10 cellular contexts compared by ENCODE assay signal in the genomic region with DNA sequence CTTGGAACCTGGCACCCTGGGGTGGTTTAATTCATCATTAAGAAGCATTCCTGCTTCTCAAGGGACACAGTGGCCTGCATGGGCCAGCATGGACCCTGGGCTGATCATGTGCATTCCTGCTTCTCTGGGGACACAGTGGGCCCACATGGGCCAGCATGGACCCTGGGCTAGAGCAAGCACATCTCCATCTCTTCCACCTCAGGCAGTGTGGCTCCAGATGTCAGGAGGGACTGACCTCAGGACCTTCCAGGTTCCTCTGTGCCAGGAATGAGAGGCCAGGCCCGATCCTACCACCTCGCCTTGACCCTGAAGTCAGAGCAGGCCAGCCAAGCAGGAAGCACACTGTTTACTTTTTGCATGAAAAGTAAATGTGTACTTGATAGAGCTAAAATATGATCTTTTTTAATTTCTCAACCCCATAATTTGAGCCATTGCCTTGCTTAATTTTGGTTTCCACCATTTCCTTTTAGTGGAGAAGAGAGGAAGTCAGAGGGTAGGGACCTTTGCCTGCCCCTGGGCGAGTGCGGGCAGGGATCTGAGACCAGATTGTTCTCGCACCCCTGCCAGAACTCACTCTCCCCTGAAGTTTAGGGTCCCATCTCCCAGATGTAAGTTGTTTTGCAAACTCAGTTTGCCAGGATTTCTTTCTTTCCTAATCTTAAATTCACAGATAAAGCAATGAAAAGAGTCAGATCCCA. TPM values are rescaled to one million over a fixed set of nuclear protein-coding genes. Genes with fewer than 3 reads are reported as not detected.
DNase-seq lines count a peak whose midpoint lies in the region; ATAC-seq, FAIRE-seq and TF ChIP-seq lines count a peak whose summit lies in the region.
"Had no signal": no experiment of that assay in that cellular context is flagged by ENCODE, and none has a peak within 500 bp of the region (broad histone marks: within the 10 kb centered on the region; RNA-seq: fewer than 3 reads in every experiment).

No MANE protein-coding gene starts in this region.

- peak overlapping the region; percentile 73 to 92 (median 81) for H3K4me2 ChIP-seq in BLaER1 treated with 17β-estradiol and CSF1 and Interleukin-3, amounts not matched to agents 10 nM and 100 nM

- ATAC-seq in HG02852 (IDR thresholded peaks at IDR 0.05; ENCODE audit: unreplicated experiment) = no peak

- peak overlapping the region in 9 of 11 experiments; percentile 52 to 88 (median 79); a peak in 18 of 22 replicates for H3K27ac ChIP-seq in BLaER1 treated with 17β-estradiol and CSF1 and Interleukin-3, amounts not matched to agents 10 nM and 100 nM
- H3K27ac ChIP-seq in kidney (ENCODE audit: low read depth in 2 of 2, low read length in 2 of 2) (no peak overlapping the region), colonic mucosa (no peak overlapping the region)
- H3K27ac ChIP-seq: SJSA1 had no signal

- no peaks in the 10 kb centered on the region for H3K27me3 ChIP-seq in BLaER1 treated with 17β-estradiol and CSF1 and Interleukin-3, amounts not matched to agents 10 nM and 100 nM
- no peaks in the 10 kb centered on the region for H3K27me3 ChIP-seq in bronchial epithelial cell (ENCODE audit: control insufficient read depth, insufficient read depth, low read length)
- no peaks in the 10 kb centered on the region for H3K27me3 ChIP-seq in colonic mucosa
- H3K27me3 ChIP-seq: esophagus squamous epithelium, SJSA1 had no signal

- H3K4me3 Mint-ChIP-seq in IgD-negative memory B cell (no peak overlapping the region), nephron progenitor cell (no peak overlapping the region)

- no peak for DNase-seq in bronchial epithelial cell (ENCODE audit: low read depth)
- no peak for DNase-seq in nephron progenitor cell
- DNase-seq in GM12891 (ENCODE audit: insufficient read length, low spot score) = no peak
- DNase-seq in kidney = no peak
- no peak for DNase-seq in colonic mucosa
- DNase-seq: esophagus squamous epithelium had no signal

- H3K4me3 ChIP-seq in BLaER1 treated with 17β-estradiol and CSF1 and Interleukin-3, amounts not matched to agents 10 nM and 100 nM = peak overlapping the region in 2 of 10 experiments; percentile 1 to 18; a peak in 2 of 20 replicates
- no peak overlapping the region for H3K4me3 ChIP-seq in bronchial epithelial cell (ENCODE audit: low read depth, low read length)
- H3K4me3 ChIP-seq in kidney (ENCODE audit: low read length in 2 of 2) = no peak overlapping the region
- no peak overlapping the region for H3K4me3 ChIP-seq in colonic mucosa
- H3K4me3 ChIP-seq: esophagus squamous epithelium, SJSA1 had no signal

- H3K27ac Mint-ChIP-seq in IgD-negative memory B cell (peak overlapping the region in 2 of 3 donors; percentile 20 to 65), nephron progenitor cell (peak overlapping the region; percentile 64)

- H3K9me3 Mint-ChIP-seq in IgD-negative memory B cell (no peaks in the 10 kb centered on the region), nephron progenitor cell (no peaks in the 10 kb centered on the region)

- H3K9ac ChIP-seq in BLaER1 treated with 17β-estradiol and CSF1 and Interleukin-3, amounts not matched to agents 10 nM and 100 nM = peak overlapping the region in 10 of 11 experiments; percentile 16 to 81 (median 67); a peak in 19 of 22 replicates
- H3K9ac ChIP-seq in kidney (ENCODE audit: low read length in 2 of 2) = no peak overlapping the region
- H3K9ac ChIP-seq in colonic mucosa (ENCODE audit: low read depth in 2 of 2, low read length in 2 of 2) = peak overlapping the region in 1 of 2 donors; percentile 24

- peaks cover 81 to 100% (median 92%) of the 10 kb centered on the region in 10 experiments for H3K4me1 ChIP-seq in BLaER1 treated with 17β-estradiol and CSF1 and Interleukin-3, amounts not matched to agents 10 nM and 100 nM
- H3K4me1 ChIP-seq in kidney (ENCODE audit: control insufficient read depth in 1 of 2, insufficient read depth in 1 of 2, low read depth in 1 of 2, low read length in 2 of 2) (peaks cover 0 to 12% of the 10 kb centered on the region in 2 donors), colonic mucosa (no peaks in the 10 kb centered on the region)

- TF ChIP-seq CTCF in bronchial epithelial cell (IDR thresholded peaks at IDR 0.05; ENCODE audit: insufficient read depth, low read length, severe bottlenecking) (no peak), nephron progenitor cell (IDR thresholded peaks at IDR 0.05) (no peak), kidney (IDR thresholded peaks at IDR 0.05; ENCODE audit: borderline replicate concordance, extremely low read depth, insufficient read depth) (no peak), colonic mucosa (IDR thresholded peaks at IDR 0.05) (no peak)

- TF ChIP-seq POLR2A in GM12891 (IDR thresholded peaks at IDR 0.05; ENCODE audit: low read depth, low read length) = no peak

- H3K36me3 ChIP-seq in BLaER1 treated with 17β-estradiol and CSF1 and Interleukin-3, amounts not matched to agents 10 nM and 100 nM = peaks cover 7 to 21% (median 14%) of the 10 kb centered on the region in 11 experiments; a peak in 17 of 22 replicates
- H3K36me3 ChIP-seq in bronchial epithelial cell (ENCODE audit: control insufficient read depth, insufficient read depth, low read length) (peaks cover 2% of the 10 kb centered on the region), kidney (ENCODE audit: control insufficient read depth in 1 of 2, insufficient read depth in 2 of 2, low read length in 2 of 2) (peaks cover 5 to 15% of the 10 kb centered on the region in 2 donors), colonic mucosa (no peaks in the 10 kb centered on the region)

- H3K36me3 Mint-ChIP-seq in IgD-negative memory B cell (peaks cover 7% of the 10 kb centered on the region), nephron progenitor cell (ENCODE audit: low read depth) (peaks cover 6% of the 10 kb centered on the region)

- H3K4me1 Mint-ChIP-seq in IgD-negative memory B cell (peaks cover 18 to 22% (median 22%) of the 10 kb centered on the region in 3 donors), nephron progenitor cell (peaks cover 81% of the 10 kb centered on the region)

- H4K20me1 ChIP-seq in BLaER1 treated with 17β-estradiol and CSF1 and Interleukin-3, amounts not matched to agents 10 nM and 100 nM = peaks cover 0 to 21% (median 0%) of the 10 kb centered on the region in 11 experiments; a peak in 5 of 22 replicates

- H3K9me3 ChIP-seq in BLaER1 treated with 17β-estradiol and CSF1 and Interleukin-3, amounts not matched to agents 10 nM and 100 nM (replicated peaks in 1 of 11) = no peaks in the 10 kb centered on the region
- H3K9me3 ChIP-seq in kidney (ENCODE audit: control insufficient read depth in 1 of 2, low read length in 2 of 2) (no peaks in the 10 kb centered on the region), colonic mucosa (no peaks in the 10 kb centered on the region)
- H3K9me3 ChIP-seq: esophagus squamous epithelium, SJSA1 had no signal

- FAIRE-seq in bronchial epithelial cell (lab: Jason Lieb, UNC) (peak; percentile 60), GM12891 (lab: Jason Lieb, UNC) (no peak), kidney (lab: Jason Lieb, UNC) (no peak)

- H3K27me3 Mint-ChIP-seq in IgD-negative memory B cell (no peaks in the 10 kb centered on the region), nephron progenitor cell (ENCODE audit: low read depth, poor library complexity) (no peaks in the 10 kb centered on the region)

- intact Hi-C loops in kidney (cut with DNase I) (no loop called here), colonic mucosa (cut with DNase I) (no loop called here)

TF ChIP-seq in GM12891, 5 proteins besides CTCF, POLR2A, EP300 and RAD21:
- no peak for TF ChIP-seq POLR2AphosphoS5 (IDR thresholded peaks at IDR 0.05; ENCODE audit: low read depth, low read length)
- no peak for TF ChIP-seq PAX5 (IDR thresholded peaks at IDR 0.05; ENCODE audit: insufficient read depth, low read length, severe bottlenecking)
- no peak for TF ChIP-seq SPI1 (IDR thresholded peaks at IDR 0.05; ENCODE audit: low read depth, low read length)
- TF ChIP-seq POU2F2 (IDR thresholded peaks at IDR 0.05; ENCODE audit: low read depth, low read length) = no peak
- no peak for TF ChIP-seq TAF1 (IDR thresholded peaks at IDR 0.05; ENCODE audit: low read depth, low read length)

RNA-seq across cellular contexts. Expression of a gene that starts 25.9 kb away (rescaled TPM):
- polyA plus RNA-seq in IgD-negative memory B cell (7.1 TPM), kidney (ENCODE audit: insufficient read depth, low read depth, low replicate concordance) (5.8 TPM)
- total RNA-seq in bronchial epithelial cell (0.79 and 1.0 TPM in 2 replicates), kidney (9.0 TPM), colonic mucosa (10 to 100 TPM; 17.4 to 18.1 TPM)
- 5.6 TPM for polyA plus RNA-seq in GM12891 (2012; ENCODE audit: low read depth, missing spikeins)

RNA-seq across cellular contexts. Expression of a gene that starts 46.8 kb away (rescaled TPM):
- polyA plus RNA-seq in IgD-negative memory B cell (119 TPM), kidney (ENCODE audit: insufficient read depth, low read depth, low replicate concordance) (70.7 TPM)
- total RNA-seq in bronchial epithelial cell (28.2 and 67.1 TPM in 2 replicates), kidney (89.2 TPM), colonic mucosa (100 to 1,000 TPM; 101 to 109 TPM)
- polyA plus RNA-seq in GM12891 (2012; ENCODE audit: low read depth, missing spikeins) = 44.1 TPM

Comparison
In these comparisons a context has a peak if more than half of its experiments do, and no peak if none do; other contexts are left out.
1. H3K27ac ChIP-seq: peak in BLaER1 treated with 17β-estradiol and CSF1 and Interleukin-3, amounts not matched to agents 10 nM and 100 nM (9 of 11); none in kidney (0 of 2) and colonic mucosa (single experiment).
2. H3K9ac ChIP-seq: peak in BLaER1 treated with 17β-estradiol and CSF1 and Interleukin-3, amounts not matched to agents 10 nM and 100 nM (10 of 11); none in kidney (0 of 2).